Comparison of ENCODE assay signal across 19 cellular contexts in the genomic region with DNA sequence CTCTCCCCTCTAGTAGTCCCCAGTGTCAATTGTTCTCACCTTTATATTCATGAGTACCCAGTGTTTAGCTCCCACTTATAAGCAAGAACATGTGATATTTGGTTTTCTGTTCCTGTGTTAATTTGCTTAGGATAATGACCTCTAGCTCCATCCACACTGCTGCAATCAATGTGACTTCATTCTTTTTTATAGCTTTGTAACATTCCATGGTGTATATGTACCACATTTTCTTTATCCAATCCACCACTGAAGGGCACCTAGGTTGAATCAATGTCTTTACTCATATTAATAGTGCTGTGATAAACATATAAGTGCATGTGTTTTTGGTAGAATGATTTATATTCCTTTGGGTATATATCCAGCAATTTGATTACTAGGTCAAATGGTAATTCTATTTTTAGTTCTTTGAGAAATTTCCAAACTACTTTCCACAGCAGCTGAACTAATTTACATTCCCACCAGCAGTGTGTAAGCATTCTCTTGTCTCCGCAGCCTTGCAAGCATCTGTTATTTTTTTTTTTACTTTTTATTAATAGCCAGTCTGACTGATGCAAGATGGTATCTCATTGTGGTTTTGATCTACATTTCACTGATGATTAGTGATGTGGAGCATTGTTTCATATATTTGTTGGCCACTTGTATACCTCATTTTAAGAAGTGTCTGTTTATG.
DNase-seq lines count a peak whose midpoint lies in the region; ATAC-seq and TF ChIP-seq lines count a peak whose summit lies in the region.
"Had no signal": no experiment of that assay in that cellular context is flagged by ENCODE, and none has a peak within 500 bp of the region (broad histone marks: within the 10 kb centered on the region; RNA-seq: fewer than 3 reads in every experiment).

No MANE protein-coding gene starts in this region.

- DNase-seq in EL (peak; percentile 80), SJSA1 (ENCODE audit: low read depth in 1 of 2, low spot score in 2 of 2) (no peak), fibroblast of the aortic adventitia (ENCODE audit: low read depth) (peak; percentile 59), stromal cell of bone marrow (ENCODE audit: low read depth) (peak; percentile 13), activated gamma-delta T cell treated with Interleukin-2 at 50 U/mL for 16 hours (no peak), islet precursor cell (no peak)
- DNase-seq: amygdala; CD4-positive, alpha-beta T cell; erythroblast; GOT3; hypothalamus; Karpas-422; NCI-H446; pancreas; stimulated activated CD4-positive, alpha-beta T cell treated with anti-CD3 and anti-CD28 coated beads, Interleukin-4, amount 100 ng/mL, for 4 hours had no signal

- no peaks in the 10 kb centered on the region for H3K9me3 ChIP-seq in SJSA1 (replicated peaks)
- H3K9me3 ChIP-seq: pancreas had no signal

- H3K36me3 ChIP-seq in SJSA1: no peaks in the 10 kb centered on the region
- H3K36me3 ChIP-seq: pancreas had no signal

- peak overlapping the region; percentile 19; the same call in 1 of the 2 replicates for H3K27ac ChIP-seq in SJSA1
- H3K27ac ChIP-seq: pancreas had no signal

- H3K4me3 ChIP-seq in SJSA1 (no peak overlapping the region), fibroblast of the aortic adventitia (ENCODE audit: low read depth, low read length) (no peak overlapping the region)
- H3K4me3 ChIP-seq: GM12878, pancreas had no signal

- H3K27me3 ChIP-seq in SJSA1 (replicated peaks): no peaks in the 10 kb centered on the region
- H3K27me3 ChIP-seq: pancreas had no signal

- ATAC-seq in GM21423 (IDR thresholded peaks at IDR 0.05; ENCODE audit: unreplicated experiment): no peak
- ATAC-seq: GM12878, pancreas, Right ventricle myocardium inferior, WTC11 had no signal

- peaks cover 9% of the 10 kb centered on the region for H3K4me1 ChIP-seq in SJSA1 (replicated peaks)
- H3K4me1 ChIP-seq: pancreas had no signal

- no peak for TF ChIP-seq CTCF in fibroblast of the aortic adventitia (IDR thresholded peaks at IDR 0.05; ENCODE audit: insufficient read depth, low read length)

Comparison
In these comparisons a context has a peak if more than half of its experiments do, and no peak if none do; other contexts are left out.
1. DNase-seq: peak in EL (single experiment), fibroblast of the aortic adventitia (single experiment) and stromal cell of bone marrow (single experiment); none in SJSA1 (0 of 2), activated gamma-delta T cell treated with Interleukin-2 at 50 U/mL for 16 hours (single experiment) and islet precursor cell (single experiment).